ENCODE assay signal across 13 cellular contexts in genomic region chr10:110818311-110819257, GRCh38. TPM values are rescaled to one million over a fixed set of nuclear protein-coding genes. Genes with fewer than 3 reads are reported as not detected.
DNase-seq lines count a peak whose midpoint lies in the region; ATAC-seq and TF ChIP-seq lines count a peak whose summit lies in the region.
"Had no signal": no experiment of that assay in that cellular context is flagged by ENCODE, and none has a peak within 500 bp of the region (broad histone marks: within the 10 kb centered on the region; RNA-seq: fewer than 3 reads in every experiment).

No MANE protein-coding gene starts in this region.

- H3K4me1 Mint-ChIP-seq in Calu3 (ENCODE audit: low read depth, unreplicated experiment) (peaks cover 10% of the 10 kb centered on the region), glutamatergic neuron (ENCODE audit: low read depth, unreplicated experiment) (peaks cover 49% of the 10 kb centered on the region)
- H3K4me1 Mint-ChIP-seq in naive thymus-derived CD4-positive, alpha-beta T cell: peaks cover 17 to 57% (median 35%) of the 10 kb centered on the region in 7 donors

- CTCF ChIA-PET in Calu3 (lab: Charles Lee): no interaction called here
- CTCF ChIA-PET in naive thymus-derived CD4-positive, alpha-beta T cell (lab: Charles Lee): interaction anchor here (0.5 to 1.2 kb wide), 4 partner anchors 16 to 49 kb away, joined by 3 to 4 read pairs (median 3); no protein-coding TSS in a partner anchor

- POLR2A ChIA-PET in naive thymus-derived CD4-positive, alpha-beta T cell (lab: Charles Lee): interaction anchor here (0.8 to 3.5 kb wide), 9 partner anchors 11 to 54 kb away, joined by 3 to 22 read pairs (median 3); no protein-coding TSS in a partner anchor

- ATAC-seq in naive thymus-derived CD4-positive, alpha-beta T cell: no peak
- ATAC-seq: Panc1 had no signal

- H3K27me3 ChIP-seq in naive thymus-derived CD4-positive, alpha-beta T cell (ENCODE audit: control insufficient read depth in 2 of 2, insufficient read depth in 2 of 2, low read length in 2 of 2): no peaks in the 10 kb centered on the region
- H3K27me3 ChIP-seq: neutrophil had no signal

- H3K36me3 Mint-ChIP-seq in Calu3 (ENCODE audit: insufficient read depth, unreplicated experiment) (no peaks in the 10 kb centered on the region), glutamatergic neuron (ENCODE audit: unreplicated experiment) (no peaks in the 10 kb centered on the region)
- no peaks in the 10 kb centered on the region for H3K36me3 Mint-ChIP-seq in naive thymus-derived CD4-positive, alpha-beta T cell

- no peaks in the 10 kb centered on the region for H3K36me3 ChIP-seq in naive thymus-derived CD4-positive, alpha-beta T cell (ENCODE audit: control insufficient read depth in 2 of 3, insufficient read depth in 3 of 3, low read length in 3 of 3)
- H3K36me3 ChIP-seq: neutrophil had no signal

- BruUV-seq in Calu3 (replicated peaks; lab: Mats Ljungman, UMichigan): no TSS peak

- intact Hi-C loops in Calu3 (cut with micrococcal nuclease; ENCODE audit: unreplicated experiment): no loop called here
- intact Hi-C loops in naive thymus-derived CD4-positive, alpha-beta T cell (cut with micrococcal nuclease): loop anchor here in 1 of 2 donors (2.0 kb wide), 1 partner anchor 14 kb away; no protein-coding TSS in a partner anchor

- no peak overlapping the region for H3K4me3 Mint-ChIP-seq in Calu3 (ENCODE audit: low read depth, unreplicated experiment)
- H3K4me3 Mint-ChIP-seq in glutamatergic neuron (ENCODE audit: unreplicated experiment): peak overlapping the region; percentile 4
- H3K4me3 Mint-ChIP-seq in naive thymus-derived CD4-positive, alpha-beta T cell: no peak overlapping the region
- H3K4me3 Mint-ChIP-seq: CD4-positive, alpha-beta T cell had no signal

- no peak for TF ChIP-seq CTCF in Calu3 (IDR thresholded peaks at IDR 0.05; ENCODE audit: unreplicated experiment)
- TF ChIP-seq CTCF in glutamatergic neuron (IDR thresholded peaks at IDR 0.05; ENCODE audit: partially characterized antibody, unreplicated experiment): no peak

- H3K27ac Mint-ChIP-seq in Calu3 (ENCODE audit: unreplicated experiment) (no peak overlapping the region), glutamatergic neuron (ENCODE audit: unreplicated experiment) (peak overlapping the region; percentile 96)
- H3K27ac Mint-ChIP-seq in naive thymus-derived CD4-positive, alpha-beta T cell: peak overlapping the region in 4 of 9 donors; percentile 38 to 81 (median 50)

- H3K27ac ChIP-seq in naive thymus-derived CD4-positive, alpha-beta T cell (ENCODE audit: low read depth, low read length): no peak overlapping the region
- H3K27ac ChIP-seq: neutrophil had no signal

- H3K27me3 Mint-ChIP-seq in Calu3 (ENCODE audit: unreplicated experiment): no peaks in the 10 kb centered on the region
- peaks cover 10% of the 10 kb centered on the region for H3K27me3 Mint-ChIP-seq in glutamatergic neuron (ENCODE audit: unreplicated experiment)
- no peaks in the 10 kb centered on the region for H3K27me3 Mint-ChIP-seq in naive thymus-derived CD4-positive, alpha-beta T cell
- H3K27me3 Mint-ChIP-seq: CD4-positive, alpha-beta T cell had no signal

- H3K4me3 ChIP-seq in naive thymus-derived CD4-positive, alpha-beta T cell (ENCODE audit: low read length): no peak overlapping the region

- no peaks in the 10 kb centered on the region for H3K9me3 Mint-ChIP-seq in Calu3 (ENCODE audit: low read depth, unreplicated experiment)
- H3K9me3 Mint-ChIP-seq in glutamatergic neuron (ENCODE audit: unreplicated experiment): peaks cover 9% of the 10 kb centered on the region
- H3K9me3 Mint-ChIP-seq in naive thymus-derived CD4-positive, alpha-beta T cell: no peaks in the 10 kb centered on the region
- H3K9me3 Mint-ChIP-seq: CD4-positive, alpha-beta T cell had no signal

- no peaks in the 10 kb centered on the region for H3K9me3 ChIP-seq in naive thymus-derived CD4-positive, alpha-beta T cell (ENCODE audit: control insufficient read depth in 2 of 3, low read length in 3 of 3)
- H3K9me3 ChIP-seq: neutrophil had no signal

- DNase-seq in Calu3 (peak; percentile 6), NCI-H69 (lab: John Stamatoyannopoulos, UW) (peak; percentile 69), glutamatergic neuron (peak; percentile 62), renal cortical epithelial cell (ENCODE audit: low read depth) (peak; percentile 43), EL (no peak), NCI-H510A (lab: John Stamatoyannopoulos, UW) (no peak)
- DNase-seq in activated CD4-positive, alpha-beta T cell treated with anti-CD3 and anti-CD28 coated beads, Interleukin-2, amount 50 U/mL, for 48 hours: no peak
- no peak for DNase-seq in naive thymus-derived CD4-positive, alpha-beta T cell
- DNase-seq: activated gamma-delta T cell; CD4-positive, alpha-beta T cell; NCI-H1105 had no signal

- peaks cover 0 to 21% of the 10 kb centered on the region in 2 donors for H3K4me1 ChIP-seq in naive thymus-derived CD4-positive, alpha-beta T cell (ENCODE audit: control insufficient read depth in 2 of 2, insufficient read depth in 2 of 2, low read length in 2 of 2)

RNA-seq across cellular contexts. Expression of gene PDCD4, which starts 53.1 kb away (rescaled TPM):
- 17.8 and 26.1 TPM in 2 replicates for total RNA-seq in Calu3 (2022)
- 149 TPM for total RNA-seq in glutamatergic neuron (ENCODE audit: unreplicated experiment)
- total RNA-seq in renal cortical epithelial cell: 27.3 and 93.2 TPM in 2 replicates
- total RNA-seq in naive thymus-derived CD4-positive, alpha-beta T cell: 100 to 1,000 TPM in 4 of 5 experiments, 10 to 100 TPM in 1; 93.7 to 283 (median 223) TPM
- polyA plus RNA-seq in naive thymus-derived CD4-positive, alpha-beta T cell: 100 to 1,000 TPM; 253 to 295 TPM

Comparison
In these comparisons a context has a peak if more than half of its experiments do, and no peak if none do; other contexts are left out.
1. DNase-seq: peak in Calu3 (single experiment), NCI-H69 (single experiment), glutamatergic neuron (single experiment) and renal cortical epithelial cell (single experiment); none in activated CD4-positive, alpha-beta T cell treated with anti-CD3 and anti-CD28 coated beads, Interleukin-2, amount 50 U/mL, for 48 hours (0 of 2), naive thymus-derived CD4-positive, alpha-beta T cell (0 of 9), EL (single experiment) and NCI-H510A (single experiment).